Comparison of ENCODE assay signal across 29 cellular contexts in the genomic region with DNA sequence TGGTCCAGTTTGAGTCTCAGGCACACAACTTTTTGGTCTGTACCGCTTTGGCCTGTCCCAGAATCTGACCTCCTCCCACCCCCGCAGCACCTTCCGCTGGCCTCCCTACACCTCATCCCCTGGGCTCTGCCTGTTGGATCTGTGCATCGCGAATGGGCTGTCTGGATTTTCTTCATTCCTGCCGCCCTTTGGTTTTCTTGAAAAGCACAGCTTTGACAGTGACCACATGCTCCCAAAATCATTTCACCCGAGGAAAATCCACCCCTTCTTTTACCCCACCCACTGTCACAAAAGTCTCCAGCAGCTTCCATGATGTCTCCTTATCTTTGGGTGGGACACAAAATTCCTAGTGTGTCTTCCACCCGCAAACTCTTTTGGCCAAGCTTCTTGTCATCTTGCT.
"Had no signal": no experiment of that assay in that cellular context is flagged by ENCODE, and none has a peak within 500 bp of the region (broad histone marks: within the 10 kb centered on the region; RNA-seq: fewer than 3 reads in every experiment).

No MANE protein-coding gene starts in this region.

- H3K9ac ChIP-seq: parathyroid adenoma had no signal

- H3K79me2 ChIP-seq: parathyroid adenoma had no signal

- H3K27ac Mint-ChIP-seq: natural killer cell treated with Interleukin-12 subunit alpha and Interleukin-12 subunit beta and Interleukin-15 and Interleukin-18, amount 100 ng/mL, for 72 hours; nephron progenitor cell; progenitor cell of endocrine pancreas; stimulated activated effector memory CD8-positive, alpha-beta T cell treated with anti-CD3 and anti-CD28 coated beads, Interleukin-12 subunit alpha, Interleukin-12 subunit beta, amount 100 ng/mL, for 72 hours; stimulated activated naive B cell treated with anti-CD40 and anti-IgM and Interleukin-4, amounts not matched to agents 10 μg/mL and 1 μg/mL and 100 μg/mL, for 72 hours; stimulated activated naive CD8-positive, alpha-beta T cell treated with anti-CD3 and anti-CD28 coated beads, Interleukin-15, Interleukin-2, amounts not matched to agents 100 ng/mL and 50 ng/mL, for 24 hours had no signal

- H3K9me3 Mint-ChIP-seq: naive thymus-derived CD8-positive, alpha-beta T cell; natural killer cell treated with Interleukin-12 subunit alpha and Interleukin-12 subunit beta and Interleukin-15 and Interleukin-18, amount 100 ng/mL, for 72 hours; nephron progenitor cell; neural crest cell; stimulated activated effector memory CD8-positive, alpha-beta T cell treated with anti-CD3 and anti-CD28 coated beads, Interleukin-12 subunit alpha, Interleukin-12 subunit beta, amount 100 ng/mL, for 72 hours; stimulated activated naive B cell treated with anti-CD40 and anti-IgM and Interleukin-4, amounts not matched to agents 10 μg/mL and 1 μg/mL and 100 μg/mL, for 72 hours; stimulated activated naive CD8-positive, alpha-beta T cell treated with anti-CD3 and anti-CD28 coated beads, Interleukin-15, Interleukin-2, amounts not matched to agents 100 ng/mL and 50 ng/mL, for 24 hours had no signal

- H3K4me3 Mint-ChIP-seq: naive thymus-derived CD8-positive, alpha-beta T cell; natural killer cell treated with Interleukin-12 subunit alpha and Interleukin-12 subunit beta and Interleukin-15 and Interleukin-18, amount 100 ng/mL, for 72 hours; nephron progenitor cell; neural crest cell; stimulated activated effector memory CD8-positive, alpha-beta T cell treated with anti-CD3 and anti-CD28 coated beads, Interleukin-12 subunit alpha, Interleukin-12 subunit beta, amount 100 ng/mL, for 72 hours; stimulated activated naive B cell treated with anti-CD40 and anti-IgM and Interleukin-4, amounts not matched to agents 10 μg/mL and 1 μg/mL and 100 μg/mL, for 72 hours; stimulated activated naive CD8-positive, alpha-beta T cell treated with anti-CD3 and anti-CD28 coated beads, Interleukin-15, Interleukin-2, amounts not matched to agents 100 ng/mL and 50 ng/mL, for 24 hours had no signal

- H3K27me3 ChIP-seq: ovary, right lobe of liver, sigmoid colon, stomach, thyroid gland, tibial nerve, upper lobe of left lung, vagina had no signal

- H3K4me1 ChIP-seq: parathyroid adenoma, psoas muscle, right lobe of liver, thyroid gland had no signal

- H3K4me3 ChIP-seq: ovary, psoas muscle, right lobe of liver, sigmoid colon, stomach, thoracic aorta, thyroid gland, tibial nerve, upper lobe of left lung, vagina had no signal

- H3K36me3 Mint-ChIP-seq: natural killer cell treated with Interleukin-12 subunit alpha and Interleukin-12 subunit beta and Interleukin-15 and Interleukin-18, amount 100 ng/mL, for 72 hours; stimulated activated effector memory CD8-positive, alpha-beta T cell treated with anti-CD3 and anti-CD28 coated beads, Interleukin-12 subunit alpha, Interleukin-12 subunit beta, amount 100 ng/mL, for 72 hours; stimulated activated naive B cell treated with anti-CD40 and anti-IgM and Interleukin-4, amounts not matched to agents 10 μg/mL and 1 μg/mL and 100 μg/mL, for 72 hours had no signal

- DNase-seq: naive thymus-derived CD8-positive, alpha-beta T cell; nephron progenitor cell; nucleus accumbens; ovary; posterior cingulate gyrus; psoas muscle; right cardiac atrium; right lobe of liver; sigmoid colon; small intestine; stimulated activated CD4-positive, alpha-beta T cell treated with anti-CD3 and anti-CD28 coated beads, Interleukin-15, amount 100 ng/mL, for 24 hours; stimulated activated CD4-positive, alpha-beta T cell treated with anti-CD3 and anti-CD28 coated beads, Interleukin-2, amount 100 ng/mL, for 24 hours; stimulated activated CD4-positive, alpha-beta T cell treated with anti-CD3 and anti-CD28 coated beads, Interleukin-2, amount 100 ng/mL, for 48 hours; stimulated activated CD4-positive, alpha-beta T cell treated with anti-CD3 and anti-CD28 coated beads, Interleukin-4, amount 100 ng/mL, for 24 hours; stimulated activated naive B cell treated with anti-CD40 and anti-IgM and Interleukin-4, amounts not matched to agents 10 μg/mL and 1 μg/mL and 100 μg/mL, for 72 hours; stimulated activated naive CD4-positive, alpha-beta T cell treated with Interleukin-2 at 50 U/mL for 16 hours; stomach; thyroid gland; upper lobe of left lung had no signal

- H3K27ac ChIP-seq: neutrophil, ovary, parathyroid adenoma, psoas muscle, right lobe of liver, sigmoid colon, stomach, thoracic aorta, thyroid gland, tibial nerve, upper lobe of left lung, vagina had no signal

- H3K9me3 ChIP-seq: neutrophil, ovary, psoas muscle, right lobe of liver, sigmoid colon, stomach, thoracic aorta, thyroid gland, tibial nerve, upper lobe of left lung, vagina had no signal

- H3K36me3 ChIP-seq: neutrophil, ovary, right lobe of liver, sigmoid colon, stomach, thoracic aorta, thyroid gland, tibial nerve, upper lobe of left lung, vagina had no signal
